30 cellular contexts compared by ENCODE assay signal in the genomic region with DNA sequence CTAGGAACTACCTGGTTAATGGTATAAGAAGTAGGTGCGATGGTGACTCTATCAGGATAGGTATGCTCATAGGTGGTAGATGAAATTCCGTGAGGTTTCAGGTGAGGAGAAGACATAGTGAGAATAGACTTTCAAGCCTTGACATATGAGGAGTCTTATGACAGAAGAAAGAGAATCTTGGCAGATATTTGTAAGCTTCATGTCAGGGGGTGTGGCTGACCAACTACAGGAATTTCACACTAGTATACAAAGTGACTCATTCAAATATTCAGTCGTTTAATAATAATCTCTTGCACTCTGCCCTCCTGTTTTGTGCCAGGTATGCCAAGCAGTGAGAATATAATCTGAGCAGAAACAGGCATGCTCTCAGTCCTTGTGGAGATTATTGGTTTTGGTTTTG. TPM values are rescaled to one million over a fixed set of nuclear protein-coding genes. Genes with fewer than 3 reads are reported as not detected.
DNase-seq lines count a peak whose midpoint lies in the region; FAIRE-seq and TF ChIP-seq lines count a peak whose summit lies in the region.
"Had no signal": no experiment of that assay in that cellular context is flagged by ENCODE, and none has a peak within 500 bp of the region (broad histone marks: within the 10 kb centered on the region; RNA-seq: fewer than 3 reads in every experiment).

No MANE protein-coding gene starts in this region.

- no peaks in the 10 kb centered on the region for H3K4me1 ChIP-seq in transverse colon
- H3K4me1 ChIP-seq: A549, body of pancreas, vagina had no signal

- WGBS in transverse colon (ENCODE audit: low coverage in 1 of 2), 2 donors = 78% methylated on average over 3 of the region's 3 CpGs

- H3K4me3 ChIP-seq in AG10803 (ENCODE audit: low read length) = no peak overlapping the region
- no peak overlapping the region for H3K4me3 ChIP-seq in bronchial epithelial cell (ENCODE audit: low read depth, low read length)
- no peak overlapping the region for H3K4me3 ChIP-seq in transverse colon
- H3K4me3 ChIP-seq: A549, body of pancreas, coronary artery, vagina had no signal

- TF ChIP-seq CTCF in AG10803 (conservative IDR thresholded peaks at IDR 0.05; ENCODE audit: low read length) (no peak), bronchial epithelial cell (IDR thresholded peaks at IDR 0.05; ENCODE audit: insufficient read depth, low read length, severe bottlenecking) (no peak), transverse colon (IDR thresholded peaks at IDR 0.05) (no peak)

- peaks cover 0 to 9% of the 10 kb centered on the region in 2 donors for H3K9me3 ChIP-seq in transverse colon
- H3K9me3 ChIP-seq: A549, body of pancreas, SK-N-SH had no signal

- H3K27me3 ChIP-seq in bronchial epithelial cell (ENCODE audit: control insufficient read depth, insufficient read depth, low read length) = no peaks in the 10 kb centered on the region
- no peaks in the 10 kb centered on the region for H3K27me3 ChIP-seq in transverse colon
- H3K27me3 ChIP-seq: body of pancreas, vagina had no signal

- TF ChIP-seq EP300 in transverse colon (IDR thresholded peaks at IDR 0.05; ENCODE audit: low read depth) = no peak

- in situ Hi-C loops in transverse colon (cut with MboI; ENCODE audit: low pct_ligation_motif_present in 1 of 4, low pct_unique_long_range_greater_than_20kb in 1 of 4, low sequenced_read_pairs in 3 of 4) = no loop called here

- H3K36me3 ChIP-seq in bronchial epithelial cell (ENCODE audit: control insufficient read depth, insufficient read depth, low read length) (peaks cover 3% of the 10 kb centered on the region), transverse colon (peaks cover 0 to 45% (median 20%) of the 10 kb centered on the region in 4 donors)

- no peak for TF ChIP-seq POLR2A in transverse colon (IDR thresholded peaks at IDR 0.05)

- DNase-seq in AG10803 (ENCODE audit: low read depth) (peak; percentile 12), HS-5 (ENCODE audit: low read depth) (peak; percentile 11), bronchial epithelial cell (ENCODE audit: low read depth) (peak; percentile 65), kidney tubule cell (ENCODE audit: low spot score) (peak; percentile 9), NCI-H1105 treated with DMSO at 0.1 percent for 48 hours (lab: John Stamatoyannopoulos, UW) (no peak), frontal cortex (ENCODE audit: low spot score in 2 of 2) (no peak), transverse colon (no peak), DMS114 treated with DMSO at 0.1 percent for 48 hours (lab: John Stamatoyannopoulos, UW; ENCODE audit: unreplicated experiment) (no peak)
- DNase-seq: activated CD8-positive, alpha-beta memory T cell treated with anti-CD3 and anti-CD28 coated beads for 24 hours; activated naive CD8-positive, alpha-beta T cell treated with anti-CD3 and anti-CD28 coated beads, Interleukin-2, amount 50 U/mL, for 24 hours; activated T-cell treated with anti-CD3 and anti-CD28 coated beads, Interleukin-2, amount 50 U/mL, for 1 hour; body of pancreas; DMS153; effector memory CD4-positive, alpha-beta T cell; H9; hypothalamus; immature natural killer cell; KG1; mesendoderm; MV-4-11; NCI-H1694; NCI-H510A; nucleus accumbens; SK-N-SH; stimulated activated naive CD8-positive, alpha-beta T cell treated with anti-CD3 and anti-CD28 coated beads, Interleukin-15, Interleukin-2, amounts not matched to agents 100 U/mL and 50 U/mL, for 24 hours; T-helper 17 cell had no signal

- FAIRE-seq in bronchial epithelial cell (lab: Jason Lieb, UNC) (no peak), frontal cortex (lab: Jason Lieb, UNC) (no peak)
- FAIRE-seq: A549, G401.6 had no signal

- H3K27ac ChIP-seq in transverse colon = no peak overlapping the region
- H3K27ac ChIP-seq: A549, body of pancreas, coronary artery, vagina had no signal

- intact Hi-C loops in transverse colon (cut with DNase I; ENCODE audit: low total_unique reads) = no loop called here

RNA-seq across cellular contexts. Expression of gene PACRGL, which starts 22.8 kb away (rescaled TPM):
- total RNA-seq in bronchial epithelial cell = 24.6 and 25.0 TPM in 2 replicates
- 53.8 TPM for total RNA-seq in frontal cortex
- 10 to 100 TPM; 22.5 to 77.5 (median 40.1) TPM for total RNA-seq in transverse colon

Comparison
In these comparisons a context has a peak if more than half of its experiments do, and no peak if none do; other contexts are left out.
1. DNase-seq: peak in AG10803 (single experiment), HS-5 (single experiment), bronchial epithelial cell (single experiment) and kidney tubule cell (single experiment); none in NCI-H1105 treated with DMSO at 0.1 percent for 48 hours (single experiment), frontal cortex (0 of 2), transverse colon (single experiment) and DMS114 treated with DMSO at 0.1 percent for 48 hours (single experiment).